Comparison of ENCODE assay signal across 22 cellular contexts in genomic region chr17:75350029-75350428, GRCh38. TPM values are rescaled to one million over a fixed set of nuclear protein-coding genes. Genes with fewer than 3 reads are reported as not detected.
DNase-seq lines count a peak whose midpoint lies in the region; ATAC-seq and TF ChIP-seq lines count a peak whose summit lies in the region.
"Had no signal": no experiment of that assay in that cellular context is flagged by ENCODE, and none has a peak within 500 bp of the region (broad histone marks: within the 10 kb centered on the region; RNA-seq: fewer than 3 reads in every experiment).

No MANE protein-coding gene starts in this region.

- H3K9me3 Mint-ChIP-seq in activated naive CD8-positive, alpha-beta T cell (ENCODE audit: low read depth), result no peaks in the 10 kb centered on the region
- H3K9me3 Mint-ChIP-seq in activated naive CD8-positive, alpha-beta T cell treated with anti-CD3 and anti-CD28 coated beads for 36 hours, result peaks cover 1% of the 10 kb centered on the region
- H3K9me3 Mint-ChIP-seq in activated B cell treated with CpG ODN at 0.5 μM for 24 hours, result no peaks in the 10 kb centered on the region
- H3K9me3 Mint-ChIP-seq in stimulated activated naive B cell treated with anti-CD40 and anti-IgM and Interleukin-4, amounts not matched to agents 10 μg/mL and 1 μg/mL and 100 μg/mL, for 72 hours, result peaks cover 0 to under 1% of the 10 kb centered on the region in 2 donors

- intact Hi-C loops in activated B cell treated with CpG ODN at 0.5 μM for 24 hours (cut with micrococcal nuclease), result no loop called here

- TF ChIP-seq CTCF in HEK293 (tag by site-specific recombination; IDR thresholded peaks at IDR 0.05) (no peak), activated B cell treated with CpG ODN at 0.5 μM for 24 hours (IDR thresholded peaks at IDR 0.05) (no peak)

- H3K4me1 ChIP-seq in HEK293 (ENCODE audit: control insufficient read depth, insufficient read depth, low read length), result peaks cover 28% of the 10 kb centered on the region

- no peak overlapping the region for H3K4me3 ChIP-seq in HEK293 (ENCODE audit: low read depth, low read length)
- H3K4me3 ChIP-seq: HAP-1, lower lobe of right lung, tibial nerve had no signal

- ATAC-seq in activated B cell treated with CpG ODN at 0.5 μM for 24 hours (ENCODE audit: low read depth), result no peak
- ATAC-seq in stimulated activated naive B cell treated with anti-CD40 and anti-IgM and Interleukin-4, amounts not matched to agents 10 μg/mL and 1 μg/mL and 100 μg/mL, for 72 hours (replicated peaks), result no peak
- ATAC-seq in GM18868 (IDR thresholded peaks at IDR 0.05; ENCODE audit: unreplicated experiment), result no peak
- ATAC-seq in HG03045 (IDR thresholded peaks at IDR 0.05; ENCODE audit: unreplicated experiment), result no peak
- ATAC-seq: foreskin keratinocyte, lower lobe of right lung, Right ventricle myocardium inferior had no signal

- CTCF ChIA-PET in HEK293 (lab: Yijun Ruan, JAX), result interaction anchor here (0.5 to 1.1 kb wide), 3 partner anchors 12 to 31 kb away, joined by 3 to 6 read pairs (median 4); no protein-coding TSS in a partner anchor
- CTCF ChIA-PET in activated B cell treated with CpG ODN at 0.5 μM for 24 hours (lab: Charles Lee), result interaction anchor here (0.8 to 2.6 kb wide), 5 partner anchors 11 to 53 kb away, joined by 3 to 6 read pairs (median 5); no protein-coding TSS in a partner anchor

- H3K27ac ChIP-seq in HEK293 (ENCODE audit: extremely low read depth, low read depth, low read length), result no peak overlapping the region
- H3K27ac ChIP-seq: foreskin keratinocyte, lower lobe of right lung, parathyroid adenoma, tibial nerve had no signal

- DNase-seq in activated naive CD8-positive, alpha-beta T cell treated with anti-CD3 and anti-CD28 coated beads for 36 hours, result no peak
- DNase-seq in activated B cell treated with CpG ODN at 0.5 μM for 24 hours, result no peak
- DNase-seq in stimulated activated naive B cell treated with anti-CD40 and anti-IgM and Interleukin-4, amounts not matched to agents 10 μg/mL and 1 μg/mL and 100 μg/mL, for 72 hours, result no peak
- DNase-seq: activated T-cell treated with anti-CD3 and anti-CD28 coated beads, Interleukin-2, amount 50 U/mL, for 48 hours; amniotic stem cell; foreskin keratinocyte; hypothalamus; islet precursor cell; lower lobe of right lung; NCI-H1092 treated with DMSO at 0.1 percent for 48 hours; NCI-H2081 treated with DMSO at 0.1 percent for 48 hours; NCI-H524; stimulated activated naive CD4-positive, alpha-beta T cell; SW 1271 had no signal

- peaks cover 72% of the 10 kb centered on the region for H3K4me1 Mint-ChIP-seq in activated naive CD8-positive, alpha-beta T cell (ENCODE audit: low read depth)
- peaks cover 74% of the 10 kb centered on the region for H3K4me1 Mint-ChIP-seq in activated naive CD8-positive, alpha-beta T cell treated with anti-CD3 and anti-CD28 coated beads for 36 hours
- H3K4me1 Mint-ChIP-seq in activated B cell treated with CpG ODN at 0.5 μM for 24 hours, result peaks cover 91% of the 10 kb centered on the region
- peaks cover 62 to 83% of the 10 kb centered on the region in 2 donors for H3K4me1 Mint-ChIP-seq in stimulated activated naive B cell treated with anti-CD40 and anti-IgM and Interleukin-4, amounts not matched to agents 10 μg/mL and 1 μg/mL and 100 μg/mL, for 72 hours

- H3K36me3 Mint-ChIP-seq in activated naive CD8-positive, alpha-beta T cell, result no peaks in the 10 kb centered on the region
- peaks cover 25% of the 10 kb centered on the region for H3K36me3 Mint-ChIP-seq in activated naive CD8-positive, alpha-beta T cell treated with anti-CD3 and anti-CD28 coated beads for 36 hours
- H3K36me3 Mint-ChIP-seq in activated B cell treated with CpG ODN at 0.5 μM for 24 hours (ENCODE audit: low read depth), result peaks cover 33% of the 10 kb centered on the region
- H3K36me3 Mint-ChIP-seq in stimulated activated naive B cell treated with anti-CD40 and anti-IgM and Interleukin-4, amounts not matched to agents 10 μg/mL and 1 μg/mL and 100 μg/mL, for 72 hours, result peaks cover 30 to 44% of the 10 kb centered on the region in 2 donors

- H3K27me3 Mint-ChIP-seq in activated naive CD8-positive, alpha-beta T cell, result no peaks in the 10 kb centered on the region
- H3K27me3 Mint-ChIP-seq in activated naive CD8-positive, alpha-beta T cell treated with anti-CD3 and anti-CD28 coated beads for 36 hours, result no peaks in the 10 kb centered on the region
- no peaks in the 10 kb centered on the region for H3K27me3 Mint-ChIP-seq in activated B cell treated with CpG ODN at 0.5 μM for 24 hours
- H3K27me3 Mint-ChIP-seq in stimulated activated naive B cell treated with anti-CD40 and anti-IgM and Interleukin-4, amounts not matched to agents 10 μg/mL and 1 μg/mL and 100 μg/mL, for 72 hours, result no peaks in the 10 kb centered on the region

- H3K9me3 ChIP-seq in HEK293 (ENCODE audit: control insufficient read depth, insufficient read depth, low read depth, low read length), result no peaks in the 10 kb centered on the region
- H3K9me3 ChIP-seq: lower lobe of right lung, tibial nerve had no signal

- POLR2A ChIA-PET in HEK293 (lab: Yijun Ruan, JAX) (interaction anchor here (0.6 to 0.7 kb wide), 4 partner anchors 50 to 1790 kb away, joined by 3 to 8 read pairs (median 4); no protein-coding TSS in a partner anchor), activated B cell treated with CpG ODN at 0.5 μM for 24 hours (lab: Charles Lee) (interaction anchor here (0.6 to 7.4 kb wide), 10 partner anchors 9 to 79 kb away, joined by 3 to 154 read pairs (median 6); partner anchors contain the start of genes MIF4GD and SLC25A19)

- H3K27ac Mint-ChIP-seq in activated naive CD8-positive, alpha-beta T cell, result peak overlapping the region; percentile 78
- H3K27ac Mint-ChIP-seq in activated naive CD8-positive, alpha-beta T cell treated with anti-CD3 and anti-CD28 coated beads for 36 hours, result no peak overlapping the region
- peak overlapping the region; percentile 57 for H3K27ac Mint-ChIP-seq in activated B cell treated with CpG ODN at 0.5 μM for 24 hours
- H3K27ac Mint-ChIP-seq in stimulated activated naive B cell treated with anti-CD40 and anti-IgM and Interleukin-4, amounts not matched to agents 10 μg/mL and 1 μg/mL and 100 μg/mL, for 72 hours, result peak overlapping the region; percentile 56

- H3K36me3 ChIP-seq in HEK293 (ENCODE audit: control insufficient read depth in 2 of 2, insufficient read depth in 1 of 2, low read length in 2 of 2), result no peaks in the 10 kb centered on the region; a peak in 1 of 3 replicates
- H3K36me3 ChIP-seq: HAP-1, lower lobe of right lung, tibial nerve had no signal

- no peak overlapping the region for H3K4me3 Mint-ChIP-seq in activated naive CD8-positive, alpha-beta T cell
- no peak overlapping the region for H3K4me3 Mint-ChIP-seq in activated naive CD8-positive, alpha-beta T cell treated with anti-CD3 and anti-CD28 coated beads for 36 hours
- no peak overlapping the region for H3K4me3 Mint-ChIP-seq in activated B cell treated with CpG ODN at 0.5 μM for 24 hours
- peak overlapping the region in 1 of 2 donors; percentile 25 for H3K4me3 Mint-ChIP-seq in stimulated activated naive B cell treated with anti-CD40 and anti-IgM and Interleukin-4, amounts not matched to agents 10 μg/mL and 1 μg/mL and 100 μg/mL, for 72 hours

TF ChIP-seq in HEK293, 187 proteins besides CTCF, POLR2A, EP300 and RAD21:
- TF ChIP-seq ZNF626 (tag by site-specific recombination; IDR thresholded peaks at IDR 0.05) (no peak), ZNF362 (tag by site-specific recombination; IDR thresholded peaks at IDR 0.05) (0 out of 2 replicates have a peak, but pooled peaks have one; percentile 26)

RNA-seq across cellular contexts. Expression of gene GRB2, which starts 55.4 kb away (rescaled TPM):
- total RNA-seq in activated naive CD8-positive, alpha-beta T cell treated with anti-CD3 and anti-CD28 coated beads for 36 hours, result 100 to 1,000 TPM; 161 to 165 TPM
- 307 and 320 TPM in 2 replicates for total RNA-seq in activated B cell treated with CpG ODN at 0.5 μM for 24 hours
